ENCODE assay signal across 17 cellular contexts in genomic region chr9:100577776-100578448, GRCh38. TPM values are rescaled to one million over a fixed set of nuclear protein-coding genes. Genes with fewer than 3 reads are reported as not detected.
DNase-seq lines count a peak whose midpoint lies in the region; ATAC-seq and TF ChIP-seq lines count a peak whose summit lies in the region.
"Had no signal": no experiment of that assay in that cellular context is flagged by ENCODE, and none has a peak within 500 bp of the region (broad histone marks: within the 10 kb centered on the region; RNA-seq: fewer than 3 reads in every experiment).

Gene CAVIN4 (plus strand): TSS chr9:100578079. CDS start chr9:100578144, 65 bp downstream.

- no peak for TF ChIP-seq POLR2A in erythroblast (IDR thresholded peaks at IDR 0.05; ENCODE audit: low read length)

- no peak within 1 kb of the TSS for H3K9ac ChIP-seq in adipocyte (ENCODE audit: low read length)
- H3K9ac ChIP-seq: BLaER1 treated with 17β-estradiol and CSF1 and Interleukin-3, amounts not matched to agents 10 nM and 100 nM had no signal

- POLR2A ChIA-PET in HEK293T (lab: Yijun Ruan, JAX): no interaction called here

- CTCF ChIA-PET in HEK293T (lab: Yijun Ruan, JAX): no interaction called here

- TF ChIP-seq CTCF in fibroblast of the aortic adventitia (IDR thresholded peaks at IDR 0.05; ENCODE audit: insufficient read depth, low read length): no peak

- H3K4me3 ChIP-seq in adipocyte (ENCODE audit: low read length) (peak within 1 kb of the TSS; percentile 69), fibroblast of the aortic adventitia (ENCODE audit: low read depth, low read length) (no peak within 1 kb of the TSS)
- H3K4me3 ChIP-seq: BLaER1 treated with 17β-estradiol and CSF1 and Interleukin-3, amounts not matched to agents 10 nM and 100 nM; hepatocyte; upper lobe of left lung had no signal

- H3K36me3 ChIP-seq in adipocyte (ENCODE audit: control insufficient read depth, insufficient read depth, low read length, severe bottlenecking): no peaks in the 10 kb centered on the region
- H3K36me3 ChIP-seq: upper lobe of left lung had no signal

- ATAC-seq in GM21515 (IDR thresholded peaks at IDR 0.05; ENCODE audit: unreplicated experiment): no peak
- ATAC-seq: left colon had no signal

- H3K4me1 ChIP-seq in adipocyte (ENCODE audit: control insufficient read depth, insufficient read depth, low read length): peaks cover 50% of the 10 kb centered on the region
- H3K4me1 ChIP-seq: upper lobe of left lung had no signal

- no peaks in the 10 kb centered on the region for H3K9me3 ChIP-seq in adipocyte (ENCODE audit: control insufficient read depth, low read length)
- H3K9me3 ChIP-seq: BLaER1 treated with 17β-estradiol and CSF1 and Interleukin-3, amounts not matched to agents 10 nM and 100 nM; upper lobe of left lung had no signal

- DNase-seq in adipocyte (ENCODE audit: low read depth): peak; percentile 57
- DNase-seq in fibroblast of the aortic adventitia (ENCODE audit: low read depth): peak; percentile 89
- peak; percentile 94 for DNase-seq in myocyte (ENCODE audit: low read depth)
- DNase-seq in superior temporal gyrus (ENCODE audit: extremely low spot score): peak; percentile 20
- no peak for DNase-seq in HEK293T (ENCODE audit: extremely low spot score)
- no peak for DNase-seq in erythroblast (lab: John Stamatoyannopoulos, UW)
- no peak for DNase-seq in cerebellar nuclear complex (lab: John Stamatoyannopoulos, UW)
- DNase-seq: activated CD4-positive, alpha-beta memory T cell treated with anti-CD3 and anti-CD28 coated beads, Interleukin-2, amount 10 ng/mL, durations not matched to agents 7 days and 5 days; left colon; NCI-H187; stimulated activated naive CD4-positive, alpha-beta T cell; upper lobe of left lung had no signal

- H3K27me3 ChIP-seq in adipocyte (replicated peaks; ENCODE audit: control insufficient read depth, insufficient read depth, low read length): no peaks in the 10 kb centered on the region
- H3K27me3 ChIP-seq: BLaER1 treated with 17β-estradiol and CSF1 and Interleukin-3, amounts not matched to agents 10 nM and 100 nM; hepatocyte; upper lobe of left lung had no signal

TF ChIP-seq in HEK293T, 16 proteins besides CTCF, POLR2A, EP300 and RAD21:
- TF ChIP-seq BHLHE40 (IDR thresholded peaks at IDR 0.05; ENCODE audit: borderline replicate concordance) (no peak), FOXK2 (IDR thresholded peaks at IDR 0.05) (no peak), CTBP1 (IDR thresholded peaks at IDR 0.05; ENCODE audit: borderline replicate concordance) (no peak), SUZ12 (IDR thresholded peaks at IDR 0.05) (no peak), L3MBTL2 (conservative IDR thresholded peaks at IDR 0.05) (no peak), LEF1 (IDR thresholded peaks at IDR 0.05; ENCODE audit: borderline replicate concordance) (no peak), PKNOX1 (IDR thresholded peaks at IDR 0.05) (no peak), HDGF (IDR thresholded peaks at IDR 0.05; ENCODE audit: borderline replicate concordance) (no peak), TARDBP (IDR thresholded peaks at IDR 0.05) (no peak), ELF4 (IDR thresholded peaks at IDR 0.05) (no peak), FOXA1 (IDR thresholded peaks at IDR 0.05) (no peak), NFRKB (IDR thresholded peaks at IDR 0.05) (no peak), FOXM1 (IDR thresholded peaks at IDR 0.05; ENCODE audit: borderline replicate concordance) (no peak), ARNT (IDR thresholded peaks at IDR 0.05) (no peak)

RNA-seq across cellular contexts. Expression of gene CAVIN4, which starts in this region (rescaled TPM):
- 1.4 TPM in 2 replicates for total RNA-seq in fibroblast of the aortic adventitia (ENCODE audit: low replicate concordance)
- 205 and 311 TPM in 2 replicates for total RNA-seq in myocyte
- polyA plus RNA-seq in myocyte (2012): 48.3 TPM
- total RNA-seq: mononuclear cell had no signal
- polyA plus RNA-seq: IgD-negative memory B cell had no signal

Comparison
In these comparisons a context has a peak if more than half of its experiments do, and no peak if none do; other contexts are left out.
1. RNA of gene CAVIN4 (total RNA-seq): 205 to 311 TPM in myocyte; 1.4 TPM in fibroblast of the aortic adventitia; every median in the first group is over 10 times any median in the second.
2. DNase-seq: peak in adipocyte (single experiment), fibroblast of the aortic adventitia (single experiment), myocyte (single experiment) and superior temporal gyrus (single experiment); none in HEK293T (single experiment), erythroblast (0 of 2) and cerebellar nuclear complex (0 of 2).